ENCODE assay signal across 17 cellular contexts in the genomic region with DNA sequence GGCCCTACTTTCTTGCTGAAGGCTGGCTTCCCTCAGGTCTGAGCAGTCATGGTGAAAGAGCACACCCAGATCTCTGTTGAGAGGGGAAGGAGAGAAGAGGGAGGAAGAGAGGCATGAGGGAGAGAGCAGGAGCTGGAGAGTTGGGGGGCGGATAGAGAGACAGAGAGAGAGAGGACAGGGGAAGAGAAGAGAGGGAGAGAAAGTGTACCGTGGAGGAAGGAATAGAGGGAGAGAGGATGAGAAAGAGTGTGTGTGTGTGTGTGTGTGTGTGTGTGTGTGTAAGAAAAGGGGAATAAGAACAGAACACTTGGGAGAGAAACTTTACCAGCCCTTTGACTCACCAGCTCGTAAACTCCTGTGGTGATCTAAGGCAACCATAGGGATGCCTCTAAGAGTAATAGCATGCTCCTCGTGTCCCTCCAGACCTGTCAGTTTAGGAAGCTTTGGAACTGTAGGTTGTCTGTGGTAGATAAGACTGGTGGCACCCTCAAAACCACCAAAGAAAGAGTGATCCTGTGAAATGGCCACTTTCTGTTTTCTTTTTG. TPM values are rescaled to one million over a fixed set of nuclear protein-coding genes. Genes with fewer than 3 reads are reported as not detected.
A peak's percentile ranks its signal among the peaks of the same experiment; 100 is the strongest.
DNase-seq lines count a peak whose midpoint lies in the region; ATAC-seq, FAIRE-seq and TF ChIP-seq lines count a peak whose summit lies in the region.
"Had no signal": no experiment of that assay in that cellular context is flagged by ENCODE, and none has a peak within 500 bp of the region (broad histone marks: within the 10 kb centered on the region; RNA-seq: fewer than 3 reads in every experiment).

No MANE protein-coding gene starts in this region.

- no peaks in the 10 kb centered on the region for H3F3A ChIP-seq in PC-3 (ENCODE audit: low read length, unreplicated experiment)

- H3K27ac ChIP-seq in 22Rv1 (peak overlapping the region; percentile 48; the same call in 1 of the 2 replicates), PC-3 (ENCODE audit: low read length) (0 out of 2 replicates have a peak overlapping the region, but pooled peaks have one; percentile 29), ovary (no peak overlapping the region)
- H3K27ac ChIP-seq: PC-9, WERI-Rb-1 had no signal

- H3K27me3 ChIP-seq in PC-3 (ENCODE audit: low read length) (no peaks in the 10 kb centered on the region), ovary (no peaks in the 10 kb centered on the region)

- H4K20me1 ChIP-seq in PC-3 (ENCODE audit: low read length), result peaks cover 24% of the 10 kb centered on the region; the same call in 1 of the 2 replicates

- H3K36me3 ChIP-seq in PC-3 (ENCODE audit: low read depth, low read length) (peaks cover 17% of the 10 kb centered on the region; the same call in 1 of the 2 replicates), ovary (no peaks in the 10 kb centered on the region)

- intact Hi-C loops in PC-3 (cut with micrococcal nuclease) (no loop called here), ovary (cut with DNase I) (no loop called here)

- peak; percentile 98 for ATAC-seq in PC-3

- TF ChIP-seq EP300 in ovary (IDR thresholded peaks at IDR 0.05), result no peak

- no peak overlapping the region for H3K9ac ChIP-seq in PC-3 (ENCODE audit: low read length)

- no peak for TF ChIP-seq CTCF in 22Rv1 (IDR thresholded peaks at IDR 0.05)
- no peak for TF ChIP-seq CTCF in PC-3 (conservative IDR thresholded peaks at IDR 0.05; ENCODE audit: low read depth, low read length)
- no peak for TF ChIP-seq CTCF in foreskin fibroblast (IDR thresholded peaks at IDR 0.05; ENCODE audit: low read depth, low read length)
- no peak for TF ChIP-seq CTCF in GM13976 (IDR thresholded peaks at IDR 0.05; ENCODE audit: borderline replicate concordance, control extremely low read depth, extremely low read depth, insufficient read depth, missing control alignments)
- TF ChIP-seq CTCF in ovary (IDR thresholded peaks at IDR 0.05), result no peak

- no peak for TF ChIP-seq POLR2A in GM12891 (IDR thresholded peaks at IDR 0.05; ENCODE audit: low read depth, low read length)
- TF ChIP-seq POLR2A in ovary (IDR thresholded peaks at IDR 0.05), result no peak

- H3K4me1 ChIP-seq in PC-3 (ENCODE audit: insufficient read depth, low read length) (peaks cover 12% of the 10 kb centered on the region), ovary (ENCODE audit: insufficient read depth) (peaks cover 10% of the 10 kb centered on the region)

- no peak for FAIRE-seq in GM12891 (lab: Jason Lieb, UNC)
- FAIRE-seq: endothelial cell of umbilical vein, H54 had no signal

- no peak overlapping the region for H2AFZ ChIP-seq in PC-3 (ENCODE audit: low read length)
- H2AFZ ChIP-seq: PC-9 had no signal

- no TSS peak for BruUV-seq in PC-3 (replicated peaks; lab: Mats Ljungman, UMichigan)

- H3K9me2 ChIP-seq in PC-3 (replicated peaks; ENCODE audit: low read length), result no peaks in the 10 kb centered on the region

- DNase-seq in ELR (ENCODE audit: low read depth) (peak; percentile 35), PC-3 (peak; percentile 70), foreskin fibroblast (peak; percentile 77 to 81), GM13976 (ENCODE audit: low spot score) (no peak), GM12891 (ENCODE audit: insufficient read length, low spot score) (no peak), foreskin melanocyte (no peak), ovary (no peak)
- DNase-seq: activated CD8-positive, alpha-beta memory T cell treated with anti-CD3 and anti-CD28 coated beads for 24 hours; activated effector memory CD4-positive, alpha-beta T cell treated with anti-CD3 and anti-CD28 coated beads, Interleukin-2, amount 50 U/mL, for 16 hours; anterior cingulate cortex; NCI-H2107; NCI-H526; PC-9; WERI-Rb-1 had no signal

- no peak overlapping the region for H3K4me2 ChIP-seq in PC-3 (ENCODE audit: low read length)
- H3K4me2 ChIP-seq: PC-9 had no signal

- CTCF ChIA-PET in PC-3 (lab: Charles Lee), result interaction anchor here (0.6 kb wide), 1 partner anchor 24 kb away, joined by 3 read pairs; no protein-coding TSS in a partner anchor

- H3K9me3 ChIP-seq in PC-3 (ENCODE audit: low read length) (no peaks in the 10 kb centered on the region), ovary (no peaks in the 10 kb centered on the region)

- POLR2A ChIA-PET in PC-3 (lab: Charles Lee; ENCODE audit: unreplicated experiment), result no interaction called here

- H3K4me3 ChIP-seq in PC-3 (ENCODE audit: low read length), result no peak overlapping the region
- H3K4me3 ChIP-seq in foreskin fibroblast (ENCODE audit: low read depth in 1 of 2, low read length in 2 of 2), result no peak overlapping the region
- no peak overlapping the region for H3K4me3 ChIP-seq in ovary
- H3K4me3 ChIP-seq: PC-9 had no signal

- WGBS in ovary, 3 donors, result 72 to 86% (median 85%) methylated on average over 4 of the region's 4 CpGs

- peaks cover 95% of the 10 kb centered on the region for H3K79me2 ChIP-seq in PC-3 (ENCODE audit: low read length)

- in situ Hi-C loops in GM13976 (cut with MboI; ENCODE audit: low sequenced_read_pairs, unreplicated experiment), result no loop called here

TF ChIP-seq in GM12891, 5 proteins besides CTCF, POLR2A, EP300 and RAD21:
- TF ChIP-seq POLR2AphosphoS5 (IDR thresholded peaks at IDR 0.05; ENCODE audit: low read depth, low read length), result no peak
- TF ChIP-seq SPI1 (IDR thresholded peaks at IDR 0.05; ENCODE audit: low read depth, low read length), result no peak
- no peak for TF ChIP-seq PAX5 (IDR thresholded peaks at IDR 0.05; ENCODE audit: insufficient read depth, low read length, severe bottlenecking)
- no peak for TF ChIP-seq TAF1 (IDR thresholded peaks at IDR 0.05; ENCODE audit: low read depth, low read length)
TF ChIP-seq in GM12891: peak in this region for 0.

RNA-seq across cellular contexts. Expression of a gene that starts 18.1 kb away (rescaled TPM):
- total RNA-seq in PC-3 (2014; rRNA removed) (12.3 and 13.0 TPM in 2 replicates), ovary (10 to 100 TPM; 10.9 to 37.3 (median 28.5) TPM)
- 7.1 TPM for polyA plus RNA-seq in GM12891 (2012; ENCODE audit: low read depth, missing spikeins)
- polyA plus RNA-seq in ovary, result 10 to 100 TPM; 12.1 to 14.1 TPM

RNA-seq across cellular contexts. Expression of a gene that starts 50.6 kb away (rescaled TPM):
- total RNA-seq in PC-3 (2014; rRNA removed) (120 and 140 TPM in 2 replicates), ovary (100 to 1,000 TPM; 118 to 187 (median 146) TPM)
- polyA plus RNA-seq in GM12891 (2012; ENCODE audit: low read depth, missing spikeins), result 123 TPM
- polyA plus RNA-seq in ovary, result 100 to 1,000 TPM; 227 to 237 TPM

RNA-seq across cellular contexts. Expression of a gene that starts 50.6 kb away (rescaled TPM):
- total RNA-seq in PC-3 (2014; rRNA removed) (2.4 and 6.9 TPM in 2 replicates), ovary (1 to 10 TPM in 4 of 7 donors, under 1 TPM in 3; 0.48 to 2.1 (median 1.0) TPM)
- 0.03 TPM for polyA plus RNA-seq in GM12891 (2012; ENCODE audit: low read depth, missing spikeins)
- 1 to 10 TPM in 1 of 2 donors, under 1 TPM in 1; 0.62 to 2.8 TPM for polyA plus RNA-seq in ovary

Comparison
In these comparisons a context has a peak if more than half of its experiments do, and no peak if none do; other contexts are left out.
1. H3K27ac ChIP-seq: peak in 22Rv1 (single experiment) and PC-3 (single experiment); none in ovary (0 of 2).
2. DNase-seq: peak in ELR (single experiment), PC-3 (single experiment) and foreskin fibroblast (2 of 2); none in GM13976 (single experiment), GM12891 (single experiment), foreskin melanocyte (single experiment) and ovary (0 of 5).